15 cellular contexts compared by ENCODE assay signal in genomic region chr2:128594273-128594910, GRCh38.
DNase-seq lines count a peak whose midpoint lies in the region; ATAC-seq and TF ChIP-seq lines count a peak whose summit lies in the region.
"Had no signal": no experiment of that assay in that cellular context is flagged by ENCODE, and none has a peak within 500 bp of the region (broad histone marks: within the 10 kb centered on the region; RNA-seq: fewer than 3 reads in every experiment).

No MANE protein-coding gene starts in this region.

- DNase-seq in Right ventricle myocardium superior (no peak), left cardiac atrium (no peak), hepatocyte (ENCODE audit: low spot score) (no peak), osteoblast (ENCODE audit: insufficient read length, low spot score, missing footprints) (peak; percentile 51), testis (peak; percentile 11), SIG-M5 treated with dmso at 0.1 percent for 504 hours (lab: John Stamatoyannopoulos, UW; ENCODE audit: unreplicated experiment) (no peak), T-helper 1 cell (no peak)
- DNase-seq: Caco-2; GM23248; KBM-7; NCI-H226; NK-92 treated with Interleukin-12 subunit alpha and Interleukin-12 subunit beta, amount 100 ng/mL, for 24 hours; PC-3 had no signal

- H3K27ac ChIP-seq in hepatocyte (peak overlapping the region; percentile 73), osteoblast (ENCODE audit: low read depth, low read length) (no peak overlapping the region), testis (no peak overlapping the region)
- H3K27ac ChIP-seq: GM23248, HL-60 had no signal

- H3K79me2 ChIP-seq in hepatocyte (no peaks in the 10 kb centered on the region), osteoblast (ENCODE audit: insufficient read depth, low read length) (no peaks in the 10 kb centered on the region)

- H3K9me3 ChIP-seq in hepatocyte (ENCODE audit: low read depth) (no peaks in the 10 kb centered on the region), osteoblast (ENCODE audit: low read depth, low read length) (no peaks in the 10 kb centered on the region), testis (no peaks in the 10 kb centered on the region)
- H3K9me3 ChIP-seq: Caco-2 had no signal

- no peak overlapping the region for H3K4me3 ChIP-seq in hepatocyte
- no peak overlapping the region for H3K4me3 ChIP-seq in osteoblast (ENCODE audit: insufficient read depth, low read length)
- no peak overlapping the region for H3K4me3 ChIP-seq in testis
- H3K4me3 ChIP-seq: GM23248 had no signal

- H2AFZ ChIP-seq in hepatocyte: no peak overlapping the region
- H2AFZ ChIP-seq in osteoblast (ENCODE audit: low read length): no peak overlapping the region
- H2AFZ ChIP-seq: GM23248 had no signal

- H3K4me2 ChIP-seq in hepatocyte (peak overlapping the region; percentile 50), osteoblast (ENCODE audit: insufficient read depth, low read length) (no peak overlapping the region)

- WGBS in hepatocyte (ENCODE audit: low lambda C conversion rate, missing lambda C conversion rate): 82% methylated on average over 8 of the region's 8 CpGs
- WGBS in testis, 2 donors: 75 to 93% methylated on average over 3 to 8 of the region's 8 CpGs

- H4K20me1 ChIP-seq in hepatocyte (ENCODE audit: insufficient read depth, poor library complexity, severe bottlenecking) (no peaks in the 10 kb centered on the region), osteoblast (ENCODE audit: insufficient read depth, low read length) (no peaks in the 10 kb centered on the region)

- H3K36me3 ChIP-seq in hepatocyte (replicated peaks; ENCODE audit: insufficient read depth, low read depth) (no peaks in the 10 kb centered on the region), osteoblast (ENCODE audit: insufficient read depth, low read length) (no peaks in the 10 kb centered on the region), testis (ENCODE audit: low read depth, missing control alignments) (no peaks in the 10 kb centered on the region)

- intact Hi-C loops in Right ventricle myocardium superior (cut with DNase I): no loop called here
- intact Hi-C loops in left cardiac atrium (cut with DNase I): no loop called here
- intact Hi-C loops in testis (cut with DNase I; ENCODE audit: low total_unique reads): no loop called here

- H3K9me2 ChIP-seq in hepatocyte (replicated peaks; ENCODE audit: insufficient read depth): no peaks in the 10 kb centered on the region

- TF ChIP-seq CTCF in hepatocyte (IDR thresholded peaks at IDR 0.05; ENCODE audit: poor library complexity): no peak
- no peak for TF ChIP-seq CTCF in osteoblast (IDR thresholded peaks at IDR 0.05; ENCODE audit: extremely low read depth, low read depth, low read length)
- TF ChIP-seq CTCF in testis (IDR thresholded peaks at IDR 0.05): no peak

- peaks cover 15% of the 10 kb centered on the region for H3K4me1 ChIP-seq in hepatocyte (ENCODE audit: insufficient read depth)
- H3K4me1 ChIP-seq in osteoblast (ENCODE audit: insufficient read depth, low read length): no peaks in the 10 kb centered on the region
- peaks cover 21% of the 10 kb centered on the region for H3K4me1 ChIP-seq in testis

- ATAC-seq in Right ventricle myocardium superior (ENCODE audit: poor library complexity) (peak; percentile 9), left cardiac atrium (no peak), GM19455 (IDR thresholded peaks at IDR 0.05; ENCODE audit: unreplicated experiment) (no peak)
- ATAC-seq: PC-3 had no signal

- no peaks in the 10 kb centered on the region for H3K27me3 ChIP-seq in hepatocyte
- peaks cover 3% of the 10 kb centered on the region for H3K27me3 ChIP-seq in osteoblast (ENCODE audit: insufficient read depth, low read length)
- no peaks in the 10 kb centered on the region for H3K27me3 ChIP-seq in testis

- TF ChIP-seq POLR2A in testis (IDR thresholded peaks at IDR 0.05): no peak

Comparison
In these comparisons a context has a peak if more than half of its experiments do, and no peak if none do; other contexts are left out.
1. DNase-seq: peak in osteoblast (single experiment) and testis (single experiment); none in Right ventricle myocardium superior (single experiment), left cardiac atrium (single experiment), hepatocyte (single experiment), SIG-M5 treated with dmso at 0.1 percent for 504 hours (single experiment) and T-helper 1 cell (0 of 5).